Comparison of ENCODE assay signal across 16 cellular contexts in the genomic region with DNA sequence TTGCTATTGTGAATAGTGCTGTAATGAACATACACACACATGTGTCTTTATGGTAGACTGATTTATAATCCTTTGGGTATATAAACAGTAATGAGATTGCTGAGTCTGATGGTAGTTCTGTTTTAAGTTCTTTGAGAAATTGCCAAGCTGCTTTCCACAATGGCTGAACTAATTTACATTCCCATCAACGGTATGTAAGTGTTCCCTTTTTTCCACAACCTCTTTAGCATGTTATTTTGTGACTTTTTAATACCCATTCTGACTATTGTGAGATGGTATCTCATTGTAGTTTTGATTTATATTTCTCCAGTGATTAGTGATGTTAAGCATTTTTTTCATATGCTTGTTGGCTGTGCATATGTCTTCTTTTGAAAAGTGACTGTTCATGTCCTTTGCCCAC.
DNase-seq lines count a peak whose midpoint lies in the region; ATAC-seq and TF ChIP-seq lines count a peak whose summit lies in the region.
"Had no signal": no experiment of that assay in that cellular context is flagged by ENCODE, and none has a peak within 500 bp of the region (broad histone marks: within the 10 kb centered on the region; RNA-seq: fewer than 3 reads in every experiment).

No MANE protein-coding gene starts in this region.

- H3K4me3 Mint-ChIP-seq in activated T-cell treated with anti-CD3 and anti-CD28 coated beads, Interleukin-2, amount 50 U/mL, for 24 hours: no peak overlapping the region
- no peak overlapping the region for H3K4me3 Mint-ChIP-seq in activated T-helper 17 cell treated with anti-CD3 and anti-CD28 coated beads, Interleukin-2, amount 50 U/mL, for 72 hours
- H3K4me3 Mint-ChIP-seq: B cell; CD4-positive, alpha-beta T cell; H9 had no signal

- H3K4me2 ChIP-seq in KMS-11: peak overlapping the region; percentile 56

- no peaks in the 10 kb centered on the region for H3K36me3 ChIP-seq in KMS-11 (ENCODE audit: insufficient read depth)
- no peaks in the 10 kb centered on the region for H3K36me3 ChIP-seq in thoracic aorta

- H3K36me3 Mint-ChIP-seq in activated T-cell treated with anti-CD3 and anti-CD28 coated beads, Interleukin-2, amount 50 U/mL, for 24 hours (ENCODE audit: low read depth): peaks cover 67% of the 10 kb centered on the region
- peaks cover 77% of the 10 kb centered on the region for H3K36me3 Mint-ChIP-seq in activated T-helper 17 cell treated with anti-CD3 and anti-CD28 coated beads, Interleukin-2, amount 50 U/mL, for 72 hours (ENCODE audit: low read depth)

- no peak overlapping the region for H3K9ac ChIP-seq in KMS-11

- no peaks in the 10 kb centered on the region for H3K79me2 ChIP-seq in KMS-11 (ENCODE audit: insufficient read depth, low read depth)

- H3K9me3 Mint-ChIP-seq in activated T-cell treated with anti-CD3 and anti-CD28 coated beads, Interleukin-2, amount 50 U/mL, for 24 hours: peaks cover 6% of the 10 kb centered on the region
- no peaks in the 10 kb centered on the region for H3K9me3 Mint-ChIP-seq in activated T-helper 17 cell treated with anti-CD3 and anti-CD28 coated beads, Interleukin-2, amount 50 U/mL, for 72 hours
- H3K9me3 Mint-ChIP-seq: H9 had no signal

- TF ChIP-seq CTCF in KMS-11 (conservative IDR thresholded peaks at IDR 0.05; ENCODE audit: low read depth, low read length) (no peak), thoracic aorta (IDR thresholded peaks at IDR 0.05) (no peak), foreskin keratinocyte (conservative IDR thresholded peaks at IDR 0.05) (no peak)

- H3K27ac ChIP-seq in KMS-11: 0 out of 2 replicates have a peak overlapping the region, but pooled peaks have one; percentile 35
- H3K27ac ChIP-seq in thoracic aorta: peak overlapping the region; percentile 56 to 59
- H3K27ac ChIP-seq in foreskin keratinocyte: no peak overlapping the region

- ATAC-seq in activated T-helper 17 cell treated with anti-CD3 and anti-CD28 coated beads, Interleukin-2, amount 50 U/mL, for 72 hours (replicated peaks): no peak
- ATAC-seq in thoracic aorta (ENCODE audit: insufficient number of reproducible peaks, low FRiP score, low read depth): no peak
- no peak for ATAC-seq in foreskin keratinocyte

- no peaks in the 10 kb centered on the region for H4K20me1 ChIP-seq in KMS-11 (ENCODE audit: insufficient read depth)

- H2AFZ ChIP-seq in KMS-11 (ENCODE audit: low read depth): no peak overlapping the region

- H3K27me3 ChIP-seq in KMS-11 (ENCODE audit: insufficient read depth, low read depth) (no peaks in the 10 kb centered on the region), thoracic aorta (replicated peaks; ENCODE audit: insufficient read depth) (no peaks in the 10 kb centered on the region), foreskin keratinocyte (no peaks in the 10 kb centered on the region)

- no peak overlapping the region for H3K4me3 ChIP-seq in KMS-11 (IDR thresholded peaks at IDR 0.05; ENCODE audit: insufficient read depth, low read depth, low read length)
- H3K4me3 ChIP-seq in thoracic aorta: no peak overlapping the region

- H3K27me3 Mint-ChIP-seq in activated T-cell treated with anti-CD3 and anti-CD28 coated beads, Interleukin-2, amount 50 U/mL, for 24 hours: no peaks in the 10 kb centered on the region
- no peaks in the 10 kb centered on the region for H3K27me3 Mint-ChIP-seq in activated T-helper 17 cell treated with anti-CD3 and anti-CD28 coated beads, Interleukin-2, amount 50 U/mL, for 72 hours
- H3K27me3 Mint-ChIP-seq: B cell; CD4-positive, alpha-beta T cell had no signal

- peaks cover 26% of the 10 kb centered on the region for H3K4me1 ChIP-seq in KMS-11 (ENCODE audit: low read depth, poor library complexity, severe bottlenecking)
- peaks cover 20 to 73% of the 10 kb centered on the region in 2 donors for H3K4me1 ChIP-seq in thoracic aorta (ENCODE audit: control insufficient read depth in 1 of 2, low read depth in 2 of 2)
- H3K4me1 ChIP-seq in foreskin keratinocyte: peaks cover 30% of the 10 kb centered on the region

- no peak for DNase-seq in activated T-cell treated with anti-CD3 and anti-CD28 coated beads, Interleukin-2, amount 50 U/mL, for 24 hours
- DNase-seq in activated T-cell treated with anti-CD3 and anti-CD28 coated beads, Interleukin-2, amount 50 U/mL, for 1 hour: no peak
- DNase-seq in thoracic aorta (ENCODE audit: low spot score): no peak
- no peak for DNase-seq in foreskin keratinocyte
- DNase-seq in activated CD8-positive, alpha-beta memory T cell treated with anti-CD3 and anti-CD28 coated beads for 24 hours: no peak
- DNase-seq: C1 segment of cervical spinal cord; Calu3; CD4-positive, alpha-beta T cell; DMS153; DMS79 treated with DMSO at 0.1 percent for 48 hours; GDM1; GOT3; H9 had no signal

- no peaks in the 10 kb centered on the region for H3K9me3 ChIP-seq in thoracic aorta

- peaks cover 21% of the 10 kb centered on the region for H3K4me1 Mint-ChIP-seq in activated T-cell treated with anti-CD3 and anti-CD28 coated beads, Interleukin-2, amount 50 U/mL, for 24 hours (ENCODE audit: low read depth)
- peaks cover 16% of the 10 kb centered on the region for H3K4me1 Mint-ChIP-seq in activated T-helper 17 cell treated with anti-CD3 and anti-CD28 coated beads, Interleukin-2, amount 50 U/mL, for 72 hours
- H3K4me1 Mint-ChIP-seq: H9 had no signal

- peak overlapping the region; percentile 77 for H3K27ac Mint-ChIP-seq in activated T-cell treated with anti-CD3 and anti-CD28 coated beads, Interleukin-2, amount 50 U/mL, for 24 hours
- peak overlapping the region; percentile 25 for H3K27ac Mint-ChIP-seq in activated T-helper 17 cell treated with anti-CD3 and anti-CD28 coated beads, Interleukin-2, amount 50 U/mL, for 72 hours
- H3K27ac Mint-ChIP-seq: B cell; CD4-positive, alpha-beta T cell; H9 had no signal
